ENCODE assay signal across 37 cellular contexts in genomic region chr10:129709101-129709500, GRCh38.
"Had no signal": no experiment of that assay in that cellular context is flagged by ENCODE, and none has a peak within 500 bp of the region (broad histone marks: within the 10 kb centered on the region; RNA-seq: fewer than 3 reads in every experiment).

No MANE protein-coding gene starts in this region.

- H3K4me1 Mint-ChIP-seq: activated naive CD8-positive, alpha-beta T cell treated with anti-CD3 and anti-CD28 coated beads, Interleukin-2, amount 10 ng/mL, durations not matched to agents 7 days and 5 days had no signal

- H3K36me3 Mint-ChIP-seq: activated naive CD8-positive, alpha-beta T cell treated with anti-CD3 and anti-CD28 coated beads, Interleukin-2, amount 10 ng/mL, durations not matched to agents 7 days and 5 days had no signal

- H3K27me3 Mint-ChIP-seq: activated CD4-positive, alpha-beta T cell treated with anti-CD3 and anti-CD28 coated beads, Interleukin-2, amount 10 ng/mL, durations not matched to agents 7 days and 5 days; activated naive CD4-positive, alpha-beta T cell treated with anti-CD3 and anti-CD28 coated beads, Interleukin-2, amount 50 U/mL, for 24 hours; activated naive CD8-positive, alpha-beta T cell treated with anti-CD3 and anti-CD28 coated beads, Interleukin-2, amount 10 ng/mL, durations not matched to agents 7 days and 5 days; activated T-cell treated with anti-CD3 and anti-CD28 coated beads, Interleukin-2, amount 50 U/mL, for 24 hours had no signal

- ATAC-seq: activated CD8-positive, alpha-beta T cell treated with anti-CD3 and anti-CD28 coated beads, Interleukin-2, amount 10 ng/mL, durations not matched to agents 7 days and 5 days; body of pancreas; PC-3; Right ventricle myocardium inferior had no signal

- H3K4me3 Mint-ChIP-seq: activated CD4-positive, alpha-beta T cell treated with anti-CD3 and anti-CD28 coated beads, Interleukin-2, amount 10 ng/mL, durations not matched to agents 7 days and 5 days; activated CD8-positive, alpha-beta T cell treated with anti-CD3 and anti-CD28 coated beads, Interleukin-2, amount 10 ng/mL, durations not matched to agents 7 days and 5 days; activated naive CD4-positive, alpha-beta T cell treated with anti-CD3 and anti-CD28 coated beads, Interleukin-2, amount 50 U/mL, for 24 hours; activated naive CD8-positive, alpha-beta T cell treated with anti-CD3 and anti-CD28 coated beads, Interleukin-2, amount 10 ng/mL, durations not matched to agents 7 days and 5 days; activated T-cell treated with anti-CD3 and anti-CD28 coated beads, Interleukin-2, amount 50 U/mL, for 24 hours had no signal

- H3K9me3 ChIP-seq: body of pancreas, breast epithelium, MG63, Peyer's patch had no signal

- H3K4me3 ChIP-seq: body of pancreas, breast epithelium, MG63, Peyer's patch had no signal

- H3K9me3 Mint-ChIP-seq: activated CD4-positive, alpha-beta T cell treated with anti-CD3 and anti-CD28 coated beads, Interleukin-2, amount 10 ng/mL, durations not matched to agents 7 days and 5 days; activated naive CD4-positive, alpha-beta T cell treated with anti-CD3 and anti-CD28 coated beads, Interleukin-2, amount 50 U/mL, for 24 hours; activated naive CD8-positive, alpha-beta T cell treated with anti-CD3 and anti-CD28 coated beads, Interleukin-2, amount 10 ng/mL, durations not matched to agents 7 days and 5 days; activated T-cell treated with anti-CD3 and anti-CD28 coated beads, Interleukin-2, amount 50 U/mL, for 24 hours; activated T-helper 2 cell treated with anti-CD3 and anti-CD28 coated beads, Interferon-gamma antibody, Interleukin-2, Interleukin-4, amounts not matched to agents 10 μg/mL and 5 μg/mL and 100 μg/mL, durations not matched to agents 14 hours and 24 hours and 36 hours had no signal

- H3K36me3 ChIP-seq: breast epithelium, MG63, Peyer's patch had no signal

- H3K27ac ChIP-seq: body of pancreas, breast epithelium, Peyer's patch, VCaP had no signal

- DNase-seq: activated CD4-positive, alpha-beta T cell treated with anti-CD3 and anti-CD28 coated beads, Interleukin-2, amount 10 ng/mL, durations not matched to agents 7 days and 5 days; activated CD4-positive, alpha-beta T cell treated with anti-CD3 and anti-CD28 coated beads, Interleukin-2, amount 50 U/mL, for 48 hours; activated CD8-positive, alpha-beta T cell treated with anti-CD3 and anti-CD28 coated beads, Interleukin-2, amount 10 ng/mL, durations not matched to agents 7 days and 5 days; activated gamma-delta T cell; activated naive CD4-positive, alpha-beta T cell treated with Interleukin-2 at 50 U/mL for 16 hours; activated naive CD8-positive, alpha-beta T cell treated with anti-CD3 and anti-CD28 coated beads, Interleukin-2, amount 10 ng/mL, durations not matched to agents 7 days and 5 days; activated T-cell treated with anti-CD3 and anti-CD28 coated beads, Interleukin-2, amount 50 U/mL, for 24 hours; amygdala; body of pancreas; cerebellar nuclear complex; Kasumi-1; KG1; MG63; NCI-H1048; NCI-H1105 treated with DMSO at 0.1 percent for 48 hours; NCI-H1436; NCI-H1694 treated with DMSO at 0.1 percent for 48 hours; NCI-H2029 treated with DMSO at 0.1 percent for 48 hours; NCI-H2107; NCI-H2171; NCI-H510A; NCI-H526; NCI-H748 treated with DMSO at 0.1 percent for 48 hours; NK-92 treated with Interleukin-12 subunit alpha and Interleukin-12 subunit beta, amount 100 ng/mL, for 24 hours; PC-3; RPMI8226; SIG-M5; SW 1271; T-helper 1 cell; T-helper 2 cell; T-helper 9 cell had no signal

- H3K4me1 ChIP-seq: body of pancreas, Peyer's patch had no signal

- H3K27me3 ChIP-seq: body of pancreas, breast epithelium, MG63, Peyer's patch had no signal

- H3K27ac Mint-ChIP-seq: activated CD4-positive, alpha-beta T cell treated with anti-CD3 and anti-CD28 coated beads, Interleukin-2, amount 10 ng/mL, durations not matched to agents 7 days and 5 days; activated CD8-positive, alpha-beta T cell treated with anti-CD3 and anti-CD28 coated beads, Interleukin-2, amount 10 ng/mL, durations not matched to agents 7 days and 5 days; activated naive CD4-positive, alpha-beta T cell treated with anti-CD3 and anti-CD28 coated beads, Interleukin-2, amount 50 U/mL, for 24 hours; activated naive CD8-positive, alpha-beta T cell treated with anti-CD3 and anti-CD28 coated beads, Interleukin-2, amount 10 ng/mL, durations not matched to agents 7 days and 5 days; activated T-cell treated with anti-CD3 and anti-CD28 coated beads, Interleukin-2, amount 50 U/mL, for 24 hours; activated T-helper 2 cell treated with anti-CD3 and anti-CD28 coated beads, Interferon-gamma antibody, Interleukin-2, Interleukin-4, amounts not matched to agents 10 μg/mL and 5 μg/mL and 100 μg/mL, durations not matched to agents 14 hours and 24 hours and 36 hours had no signal
